ENCODE assay signal across 11 cellular contexts in the genomic region with DNA sequence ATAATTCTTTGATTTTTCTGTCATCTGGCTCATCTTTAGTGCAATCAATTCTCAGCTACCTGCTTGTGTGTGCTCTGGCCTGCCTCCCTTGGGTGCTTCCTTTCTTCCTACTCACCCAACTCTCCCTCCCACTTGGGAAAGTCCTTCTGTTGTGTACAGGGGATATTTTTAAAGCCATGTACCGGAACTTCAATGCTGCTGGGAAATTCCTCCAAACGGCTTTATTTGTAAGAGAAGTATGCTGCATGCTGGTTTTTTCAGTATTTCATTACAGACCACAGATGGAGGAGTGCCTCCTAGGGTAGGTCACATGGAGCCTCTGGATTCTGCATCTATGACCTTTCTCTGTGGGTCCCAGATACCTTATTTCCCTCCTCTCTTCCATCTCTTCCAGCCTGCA.
DNase-seq lines count a peak whose midpoint lies in the region; ATAC-seq and TF ChIP-seq lines count a peak whose summit lies in the region.
"Had no signal": no experiment of that assay in that cellular context is flagged by ENCODE, and none has a peak within 500 bp of the region (broad histone marks: within the 10 kb centered on the region; RNA-seq: fewer than 3 reads in every experiment).

No MANE protein-coding gene starts in this region.

- ATAC-seq in HG03457 (IDR thresholded peaks at IDR 0.05; ENCODE audit: unreplicated experiment) (peak; percentile 50), HG02571 (IDR thresholded peaks at IDR 0.05; ENCODE audit: unreplicated experiment) (no peak)

- no peaks in the 10 kb centered on the region for H3K36me3 ChIP-seq in GM06990 (ENCODE audit: control insufficient read depth, insufficient read depth, low read length)
- H3K36me3 ChIP-seq: neural progenitor cell, WERI-Rb-1 had no signal

- H3K4me3 ChIP-seq in GM06990 (replicated peaks; ENCODE audit: low read depth, low read length) = no peak overlapping the region
- H3K4me3 ChIP-seq: neural progenitor cell had no signal

- DNase-seq in GM06990 (ENCODE audit: extremely low read depth, insufficient read length) (peak; percentile 47), GM20000 (ENCODE audit: low spot score) (no peak), inferior parietal cortex (ENCODE audit: extremely low spot score) (peak; percentile 8), SHP77 (lab: John Stamatoyannopoulos, UW) (no peak), activated gamma-delta T cell treated with Interleukin-2 at 50 U/mL for 16 hours (no peak)
- DNase-seq in stimulated activated CD4-positive, alpha-beta T cell treated with anti-CD3 and anti-CD28 coated beads, Interleukin-15, amount 100 ng/mL, for 24 hours = no peak
- DNase-seq: stimulated activated naive CD4-positive, alpha-beta T cell treated with Interleukin-2 at 50 U/mL for 16 hours; WERI-Rb-1 had no signal

- TF ChIP-seq CTCF in GM06990 (IDR thresholded peaks at IDR 0.05; ENCODE audit: insufficient read depth, low read length, poor library complexity, severe bottlenecking) (no peak), GM20000 (IDR thresholded peaks at IDR 0.05; ENCODE audit: extremely low read depth, missing control alignments) (peak; percentile 5)

- H3K27me3 ChIP-seq in GM06990 (replicated peaks; ENCODE audit: control insufficient read depth, insufficient read depth, low read length) = no peaks in the 10 kb centered on the region
- H3K27me3 ChIP-seq: neural progenitor cell had no signal

Comparison
In these comparisons a context has a peak if more than half of its experiments do, and no peak if none do; other contexts are left out.
1. DNase-seq: peak in GM06990 (single experiment) and inferior parietal cortex (single experiment); none in GM20000 (single experiment), SHP77 (0 of 2), activated gamma-delta T cell treated with Interleukin-2 at 50 U/mL for 16 hours (single experiment) and stimulated activated CD4-positive, alpha-beta T cell treated with anti-CD3 and anti-CD28 coated beads, Interleukin-15, amount 100 ng/mL, for 24 hours (single experiment).